ENCODE assay signal across 1 cellular context in the genomic region with DNA sequence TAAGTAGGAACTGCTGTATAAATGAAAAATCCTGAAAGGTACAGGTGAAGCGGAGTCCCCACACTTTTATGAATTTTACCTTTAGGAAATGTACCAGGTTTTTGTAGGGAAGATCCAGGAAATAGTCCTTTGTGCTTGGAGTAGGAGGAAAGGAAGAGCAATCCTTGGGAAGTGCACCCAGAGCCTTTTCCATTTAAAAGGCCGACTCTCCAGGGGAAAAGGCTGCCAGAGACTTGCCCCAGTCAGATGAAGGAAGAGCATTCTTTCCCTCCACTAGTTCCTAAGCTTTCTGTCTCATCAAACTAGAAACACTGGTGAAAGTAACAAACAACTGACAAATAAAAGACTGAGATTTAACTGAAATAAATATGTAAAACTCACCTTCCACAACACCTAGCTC.
TF ChIP-seq lines count a peak whose summit lies in the region.

No MANE protein-coding gene starts in this region.

TF ChIP-seq in GM23338, 12 proteins besides CTCF, POLR2A, EP300 and RAD21 (continued from another document):
- TF ChIP-seq, protein P1, sequence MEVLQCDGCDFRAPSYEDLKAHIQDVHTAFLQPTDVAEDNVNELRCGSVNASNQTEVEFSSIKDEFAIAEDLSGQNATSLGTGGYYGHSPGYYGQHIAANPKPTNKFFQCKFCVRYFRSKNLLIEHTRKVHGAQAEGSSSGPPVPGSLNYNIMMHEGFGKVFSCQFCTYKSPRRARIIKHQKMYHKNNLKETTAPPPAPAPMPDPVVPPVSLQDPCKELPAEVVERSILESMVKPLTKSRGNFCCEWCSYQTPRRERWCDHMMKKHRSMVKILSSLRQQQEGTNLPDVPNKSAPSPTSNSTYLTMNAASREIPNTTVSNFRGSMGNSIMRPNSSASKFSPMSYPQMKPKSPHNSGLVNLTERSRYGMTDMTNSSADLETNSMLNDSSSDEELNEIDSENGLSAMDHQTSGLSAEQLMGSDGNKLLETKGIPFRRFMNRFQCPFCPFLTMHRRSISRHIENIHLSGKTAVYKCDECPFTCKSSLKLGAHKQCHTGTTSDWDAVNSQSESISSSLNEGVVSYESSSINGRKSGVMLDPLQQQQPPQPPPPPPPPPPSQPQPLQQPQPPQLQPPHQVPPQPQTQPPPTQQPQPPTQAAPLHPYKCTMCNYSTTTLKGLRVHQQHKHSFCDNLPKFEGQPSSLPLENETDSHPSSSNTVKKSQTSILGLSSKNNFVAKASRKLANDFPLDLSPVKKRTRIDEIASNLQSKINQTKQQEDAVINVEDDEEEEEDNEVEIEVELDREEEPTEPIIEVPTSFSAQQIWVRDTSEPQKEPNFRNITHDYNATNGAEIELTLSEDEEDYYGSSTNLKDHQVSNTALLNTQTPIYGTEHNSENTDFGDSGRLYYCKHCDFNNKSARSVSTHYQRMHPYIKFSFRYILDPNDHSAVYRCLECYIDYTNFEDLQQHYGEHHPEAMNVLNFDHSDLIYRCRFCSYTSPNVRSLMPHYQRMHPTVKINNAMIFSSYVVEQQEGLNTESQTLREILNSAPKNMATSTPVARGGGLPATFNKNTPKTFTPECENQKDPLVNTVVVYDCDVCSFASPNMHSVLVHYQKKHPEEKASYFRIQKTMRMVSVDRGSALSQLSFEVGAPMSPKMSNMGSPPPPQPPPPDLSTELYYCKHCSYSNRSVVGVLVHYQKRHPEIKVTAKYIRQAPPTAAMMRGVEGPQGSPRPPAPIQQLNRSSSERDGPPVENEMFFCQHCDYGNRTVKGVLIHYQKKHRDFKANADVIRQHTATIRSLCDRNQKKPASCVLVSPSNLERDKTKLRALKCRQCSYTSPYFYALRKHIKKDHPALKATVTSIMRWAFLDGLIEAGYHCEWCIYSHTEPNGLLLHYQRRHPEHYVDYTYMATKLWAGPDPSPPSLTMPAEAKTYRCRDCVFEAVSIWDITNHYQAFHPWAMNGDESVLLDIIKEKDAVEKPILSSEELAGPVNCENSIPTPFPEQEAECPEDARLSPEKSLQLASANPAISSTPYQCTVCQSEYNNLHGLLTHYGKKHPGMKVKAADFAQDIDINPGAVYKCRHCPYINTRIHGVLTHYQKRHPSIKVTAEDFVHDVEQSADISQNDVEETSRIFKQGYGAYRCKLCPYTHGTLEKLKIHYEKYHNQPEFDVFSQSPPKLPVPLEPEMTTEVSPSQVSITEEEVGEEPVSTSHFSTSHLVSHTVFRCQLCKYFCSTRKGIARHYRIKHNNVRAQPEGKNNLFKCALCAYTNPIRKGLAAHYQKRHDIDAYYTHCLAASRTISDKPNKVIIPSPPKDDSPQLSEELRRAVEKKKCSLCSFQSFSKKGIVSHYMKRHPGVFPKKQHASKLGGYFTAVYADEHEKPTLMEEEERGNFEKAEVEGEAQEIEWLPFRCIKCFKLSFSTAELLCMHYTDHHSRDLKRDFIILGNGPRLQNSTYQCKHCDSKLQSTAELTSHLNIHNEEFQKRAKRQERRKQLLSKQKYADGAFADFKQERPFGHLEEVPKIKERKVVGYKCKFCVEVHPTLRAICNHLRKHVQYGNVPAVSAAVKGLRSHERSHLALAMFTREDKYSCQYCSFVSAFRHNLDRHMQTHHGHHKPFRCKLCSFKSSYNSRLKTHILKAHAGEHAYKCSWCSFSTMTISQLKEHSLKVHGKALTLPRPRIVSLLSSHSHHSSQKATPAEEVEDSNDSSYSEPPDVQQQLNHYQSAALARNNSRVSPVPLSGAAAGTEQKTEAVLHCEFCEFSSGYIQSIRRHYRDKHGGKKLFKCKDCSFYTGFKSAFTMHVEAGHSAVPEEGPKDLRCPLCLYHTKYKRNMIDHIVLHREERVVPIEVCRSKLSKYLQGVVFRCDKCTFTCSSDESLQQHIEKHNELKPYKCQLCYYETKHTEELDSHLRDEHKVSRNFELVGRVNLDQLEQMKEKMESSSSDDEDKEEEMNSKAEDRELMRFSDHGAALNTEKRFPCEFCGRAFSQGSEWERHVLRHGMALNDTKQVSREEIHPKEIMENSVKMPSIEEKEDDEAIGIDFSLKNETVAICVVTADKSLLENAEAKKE (CRISPR knock-in tag; IDR thresholded peaks at IDR 0.05) = no peak
- TF ChIP-seq EZH2phosphoT487 (IDR thresholded peaks at IDR 0.05; ENCODE audit: unreplicated experiment) (no peak), NANOG (IDR thresholded peaks at IDR 0.05; ENCODE audit: borderline replicate concordance) (no peak), EZH2 (IDR thresholded peaks at IDR 0.05; ENCODE audit: low read depth, unreplicated experiment) (no peak), JUNB (IDR thresholded peaks at IDR 0.05; ENCODE audit: unreplicated experiment) (no peak), ZNF114 (CRISPR knock-in tag; IDR thresholded peaks at IDR 0.05) (no peak), ZNF331 (CRISPR knock-in tag; IDR thresholded peaks at IDR 0.05; ENCODE audit: low read depth) (no peak)
